20 cellular contexts compared by ENCODE assay signal in the genomic region with DNA sequence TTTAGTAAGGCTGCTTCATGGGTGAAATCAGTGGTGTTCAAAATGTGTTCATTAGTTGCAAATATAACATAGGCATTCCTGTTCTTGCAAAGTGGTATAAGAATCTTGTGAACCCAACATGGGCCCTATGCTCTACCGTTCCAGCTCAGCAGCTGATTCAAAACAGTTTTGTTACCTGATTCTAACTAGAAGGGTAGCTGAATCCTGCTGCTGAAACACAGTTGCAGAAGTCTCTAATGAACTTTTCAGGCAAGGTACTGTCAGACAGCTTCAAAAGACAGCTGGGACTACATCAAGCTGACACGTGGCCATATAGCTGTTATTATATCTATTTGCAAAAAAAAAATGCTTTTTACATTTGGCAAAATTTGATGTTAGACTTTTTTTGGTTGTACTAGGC. TPM values are rescaled to one million over a fixed set of nuclear protein-coding genes. Genes with fewer than 3 reads are reported as not detected.
DNase-seq lines count a peak whose midpoint lies in the region; ATAC-seq and TF ChIP-seq lines count a peak whose summit lies in the region.
"Had no signal": no experiment of that assay in that cellular context is flagged by ENCODE, and none has a peak within 500 bp of the region (broad histone marks: within the 10 kb centered on the region; RNA-seq: fewer than 3 reads in every experiment).

No MANE protein-coding gene starts in this region.

- H3K27ac ChIP-seq in GM23338 (ENCODE audit: low read depth) (no peak overlapping the region), esophagus squamous epithelium (no peak overlapping the region)
- H3K27ac ChIP-seq in naive thymus-derived CD4-positive, alpha-beta T cell (ENCODE audit: low read depth, low read length): no peak overlapping the region
- H3K27ac ChIP-seq: HL-60 had no signal

- H3K4me1 Mint-ChIP-seq in activated T-cell treated with anti-CD3 and anti-CD28 coated beads, Interleukin-2, amount 50 U/mL, for 72 hours (ENCODE audit: low read depth): peaks cover 71% of the 10 kb centered on the region
- H3K4me1 Mint-ChIP-seq in GM23338: peaks cover 12% of the 10 kb centered on the region; the same call in 2 of the 3 replicates
- peaks cover 75% of the 10 kb centered on the region for H3K4me1 Mint-ChIP-seq in activated CD8-positive, alpha-beta T cell treated with anti-CD3 and anti-CD28 coated beads for 36 hours (ENCODE audit: low read depth)
- peaks cover 25 to 82% (median 65%) of the 10 kb centered on the region in 7 donors for H3K4me1 Mint-ChIP-seq in naive thymus-derived CD4-positive, alpha-beta T cell
- H3K4me1 Mint-ChIP-seq in effector memory CD8-positive, alpha-beta T cell (ENCODE audit: low read depth in 2 of 2): peaks cover 25 to 45% of the 10 kb centered on the region in 2 donors

- peaks cover 1 to 3% of the 10 kb centered on the region in 2 donors for H3K9me3 Mint-ChIP-seq in activated T-cell treated with anti-CD3 and anti-CD28 coated beads, Interleukin-2, amount 50 U/mL, for 72 hours
- H3K9me3 Mint-ChIP-seq in GM23338: 0 out of 3 replicates have a peak, but pooled peaks cover 1% of the 10 kb centered on the region
- peaks cover 9% of the 10 kb centered on the region for H3K9me3 Mint-ChIP-seq in activated CD8-positive, alpha-beta T cell treated with anti-CD3 and anti-CD28 coated beads for 36 hours
- peaks cover 0 to 16% (median 5%) of the 10 kb centered on the region in 11 donors for H3K9me3 Mint-ChIP-seq in naive thymus-derived CD4-positive, alpha-beta T cell
- peaks cover 0 to 2% of the 10 kb centered on the region in 2 donors for H3K9me3 Mint-ChIP-seq in effector memory CD8-positive, alpha-beta T cell
- H3K9me3 Mint-ChIP-seq: HFFc6 had no signal

- no peaks in the 10 kb centered on the region for H3K9me2 ChIP-seq in GM23338 (ENCODE audit: insufficient read depth)

- no peaks in the 10 kb centered on the region for H3K36me3 ChIP-seq in GM23338 (ENCODE audit: insufficient read depth)
- peaks cover 0 to 5% (median 4%) of the 10 kb centered on the region in 3 experiments for H3K36me3 ChIP-seq in naive thymus-derived CD4-positive, alpha-beta T cell (ENCODE audit: control insufficient read depth in 2 of 3, insufficient read depth in 3 of 3, low read length in 3 of 3)
- no peaks in the 10 kb centered on the region for H3K36me3 ChIP-seq in esophagus squamous epithelium
- H3K36me3 ChIP-seq in MG63: no peaks in the 10 kb centered on the region

- H3K9me3 ChIP-seq in naive thymus-derived CD4-positive, alpha-beta T cell (ENCODE audit: control insufficient read depth in 2 of 3, low read length in 3 of 3): peaks cover 0 to 7% (median 0%) of the 10 kb centered on the region in 3 experiments
- H3K9me3 ChIP-seq in esophagus squamous epithelium: no peaks in the 10 kb centered on the region
- H3K9me3 ChIP-seq in MG63: no peaks in the 10 kb centered on the region; the same call in 1 of the 2 replicates

- H3F3A ChIP-seq in GM23338 (replicated peaks; ENCODE audit: low read depth): no peaks in the 10 kb centered on the region

- H3K4me3 Mint-ChIP-seq in activated T-cell treated with anti-CD3 and anti-CD28 coated beads, Interleukin-2, amount 50 U/mL, for 72 hours: peak overlapping the region; percentile 77 to 81
- H3K4me3 Mint-ChIP-seq in GM23338: no peak overlapping the region
- H3K4me3 Mint-ChIP-seq in activated CD8-positive, alpha-beta T cell treated with anti-CD3 and anti-CD28 coated beads for 36 hours: peak overlapping the region; percentile 48
- peak overlapping the region in 7 of 10 donors; percentile 29 to 73 (median 41) for H3K4me3 Mint-ChIP-seq in naive thymus-derived CD4-positive, alpha-beta T cell
- peak overlapping the region in 1 of 2 donors; percentile 56 for H3K4me3 Mint-ChIP-seq in effector memory CD8-positive, alpha-beta T cell
- H3K4me3 Mint-ChIP-seq: HFFc6 had no signal

- peaks cover 12% of the 10 kb centered on the region; the same call in 1 of the 2 replicates for H3K4me1 ChIP-seq in GM23338 (ENCODE audit: insufficient read depth)
- H3K4me1 ChIP-seq in naive thymus-derived CD4-positive, alpha-beta T cell (ENCODE audit: control insufficient read depth in 2 of 2, insufficient read depth in 2 of 2, low read length in 2 of 2): peaks cover 44 to 47% of the 10 kb centered on the region in 2 donors
- H3K4me1 ChIP-seq in esophagus squamous epithelium: no peaks in the 10 kb centered on the region

- H4K20me1 ChIP-seq in GM23338 (replicated peaks; ENCODE audit: insufficient read depth): no peaks in the 10 kb centered on the region

- CTCF ChIA-PET in activated CD8-positive, alpha-beta T cell treated with anti-CD3 and anti-CD28 coated beads for 36 hours (lab: Charles Lee): interaction anchor here (0.8 to 1.4 kb wide), 2 partner anchors 9 to 17 kb away, joined by 3 to 5 read pairs; no protein-coding TSS in a partner anchor
- CTCF ChIA-PET in naive thymus-derived CD4-positive, alpha-beta T cell (lab: Charles Lee): interaction anchor here (1.0 kb wide), 1 partner anchor 22 kb away, joined by 3 read pairs; no protein-coding TSS in a partner anchor

- H3K27me3 Mint-ChIP-seq in activated T-cell treated with anti-CD3 and anti-CD28 coated beads, Interleukin-2, amount 50 U/mL, for 72 hours (ENCODE audit: low read depth): no peaks in the 10 kb centered on the region
- no peaks in the 10 kb centered on the region for H3K27me3 Mint-ChIP-seq in GM23338 (ENCODE audit: insufficient read depth, low read depth, poor library complexity)
- no peaks in the 10 kb centered on the region for H3K27me3 Mint-ChIP-seq in activated CD8-positive, alpha-beta T cell treated with anti-CD3 and anti-CD28 coated beads for 36 hours
- no peaks in the 10 kb centered on the region for H3K27me3 Mint-ChIP-seq in naive thymus-derived CD4-positive, alpha-beta T cell
- no peaks in the 10 kb centered on the region for H3K27me3 Mint-ChIP-seq in effector memory CD8-positive, alpha-beta T cell

- POLR2A ChIA-PET in activated CD8-positive, alpha-beta T cell treated with anti-CD3 and anti-CD28 coated beads for 36 hours (lab: Charles Lee): no interaction called here
- POLR2A ChIA-PET in naive thymus-derived CD4-positive, alpha-beta T cell (lab: Charles Lee): interaction anchor here (0.5 to 1.4 kb wide), 3 partner anchors 9 to 402 kb away, joined by 3 to 4 read pairs (median 3); no protein-coding TSS in a partner anchor

- H3K4me3 ChIP-seq in GM23338 (no peak overlapping the region), esophagus squamous epithelium (no peak overlapping the region), MG63 (no peak overlapping the region)
- no peak overlapping the region for H3K4me3 ChIP-seq in naive thymus-derived CD4-positive, alpha-beta T cell (ENCODE audit: low read length)

- H3K36me3 Mint-ChIP-seq in activated T-cell treated with anti-CD3 and anti-CD28 coated beads, Interleukin-2, amount 50 U/mL, for 72 hours (ENCODE audit: insufficient read depth in 2 of 2): peaks cover 4 to 5% of the 10 kb centered on the region in 2 donors
- H3K36me3 Mint-ChIP-seq in GM23338 (ENCODE audit: low read depth): no peaks in the 10 kb centered on the region
- H3K36me3 Mint-ChIP-seq in activated CD8-positive, alpha-beta T cell treated with anti-CD3 and anti-CD28 coated beads for 36 hours (ENCODE audit: low read depth): peaks cover 40% of the 10 kb centered on the region
- peaks cover 10 to 43% (median 25%) of the 10 kb centered on the region in 5 donors for H3K36me3 Mint-ChIP-seq in naive thymus-derived CD4-positive, alpha-beta T cell
- H3K36me3 Mint-ChIP-seq in effector memory CD8-positive, alpha-beta T cell (ENCODE audit: insufficient read depth): peaks cover 15% of the 10 kb centered on the region

- H3K27ac Mint-ChIP-seq in activated T-cell treated with anti-CD3 and anti-CD28 coated beads, Interleukin-2, amount 50 U/mL, for 72 hours: no peak overlapping the region
- no peak overlapping the region for H3K27ac Mint-ChIP-seq in GM23338
- H3K27ac Mint-ChIP-seq in activated CD8-positive, alpha-beta T cell treated with anti-CD3 and anti-CD28 coated beads for 36 hours: peak overlapping the region; percentile 89
- peak overlapping the region in 7 of 9 donors; percentile 1 to 81 (median 63) for H3K27ac Mint-ChIP-seq in naive thymus-derived CD4-positive, alpha-beta T cell
- H3K27ac Mint-ChIP-seq in effector memory CD8-positive, alpha-beta T cell: peak overlapping the region in 1 of 2 donors; percentile 73
- H3K27ac Mint-ChIP-seq: HFFc6 had no signal

- TF ChIP-seq POLR2A in esophagus squamous epithelium (IDR thresholded peaks at IDR 0.05): no peak

- peak in 1 of 2 donors; percentile 17 for DNase-seq in activated T-cell treated with anti-CD3 and anti-CD28 coated beads, Interleukin-2, amount 50 U/mL, for 72 hours
- no peak for DNase-seq in activated T-cell treated with anti-CD3 and anti-CD28 coated beads, Interleukin-2, amount 50 U/mL, for 1 hour
- DNase-seq in GM23338 (ENCODE audit: low spot score): no peak
- DNase-seq in activated CD8-positive, alpha-beta T cell treated with anti-CD3 and anti-CD28 coated beads for 36 hours: no peak
- no peak for DNase-seq in naive thymus-derived CD4-positive, alpha-beta T cell
- DNase-seq in esophagus squamous epithelium (lab: John Stamatoyannopoulos, UW): no peak
- DNase-seq in MG63: no peak
- no peak for DNase-seq in effector memory CD8-positive, alpha-beta T cell
- DNase-seq: DMS79 treated with DMSO at 0.1 percent for 48 hours, GOT3, HFFc6, NCI-H1092, NCI-H1694, NCI-H2107, NCI-H446, NCI-H748 treated with DMSO at 0.1 percent for 48 hours, PC-3 had no signal

- TF ChIP-seq CTCF in GM23338 (conservative IDR thresholded peaks at IDR 0.05; ENCODE audit: low read depth in 2 of 2) (no peak), esophagus squamous epithelium (IDR thresholded peaks at IDR 0.05) (no peak)
- no peak for TF ChIP-seq CTCF in activated CD8-positive, alpha-beta T cell treated with anti-CD3 and anti-CD28 coated beads for 36 hours (IDR thresholded peaks at IDR 0.05)

- intact Hi-C loops in activated CD8-positive, alpha-beta T cell treated with anti-CD3 and anti-CD28 coated beads for 36 hours (cut with micrococcal nuclease): loop anchor here (2.0 to 10.0 kb wide), 2 partner anchors 15 to 63 kb away; no protein-coding TSS in a partner anchor
- intact Hi-C loops in naive thymus-derived CD4-positive, alpha-beta T cell (cut with micrococcal nuclease): loop anchor here (1.0 to 2.0 kb wide), 3 partner anchors 9 to 23 kb away; a partner anchor contains a TSS
- intact Hi-C loops in esophagus squamous epithelium (cut with DNase I): no loop called here

- 67 to 73% methylated on average over 2 of the region's 2 CpGs for WGBS in esophagus squamous epithelium, 2 donors

- ATAC-seq in activated T-cell treated with anti-CD3 and anti-CD28 coated beads, Interleukin-2, amount 50 U/mL, for 72 hours (replicated peaks in 1 of 2): peak; percentile 63 to 65
- no peak for ATAC-seq in GM23338
- ATAC-seq in activated CD8-positive, alpha-beta T cell treated with anti-CD3 and anti-CD28 coated beads for 36 hours: peak; percentile 15
- no peak for ATAC-seq in naive thymus-derived CD4-positive, alpha-beta T cell
- ATAC-seq in effector memory CD8-positive, alpha-beta T cell (replicated peaks): no peak
- ATAC-seq: PC-3 had no signal

- no peaks in the 10 kb centered on the region for H3K79me2 ChIP-seq in GM23338 (replicated peaks; ENCODE audit: insufficient read depth)

- H2AFZ ChIP-seq in GM23338: peak overlapping the region; percentile 28; the same call in 1 of the 2 replicates

- H3K4me2 ChIP-seq in GM23338: no peak overlapping the region

- H3K27me3 ChIP-seq in GM23338 (ENCODE audit: insufficient read depth): no peaks in the 10 kb centered on the region
- H3K27me3 ChIP-seq in naive thymus-derived CD4-positive, alpha-beta T cell (ENCODE audit: control insufficient read depth in 2 of 2, insufficient read depth in 2 of 2, low read length in 2 of 2): no peaks in the 10 kb centered on the region
- H3K27me3 ChIP-seq in esophagus squamous epithelium: no peaks in the 10 kb centered on the region
- no peaks in the 10 kb centered on the region for H3K27me3 ChIP-seq in MG63

RNA-seq across cellular contexts. Expression of a gene that starts 22.7 kb away (rescaled TPM):
- 10 to 100 TPM; 13.4 to 14.0 TPM for total RNA-seq in activated T-cell treated with anti-CD3 and anti-CD28 coated beads, Interleukin-2, amount 50 U/mL, for 72 hours
- total RNA-seq in GM23338 (2014; rRNA removed; shearing (Covaris generic)): not detected in 2 replicates
- polyA plus RNA-seq in GM23338 (2016; fragmentation: Nextera tagmentation; extraction: Ambion mirVana): not detected in 2 replicates
- total RNA-seq in activated CD8-positive, alpha-beta T cell treated with anti-CD3 and anti-CD28 coated beads for 36 hours: 10 to 100 TPM; 79.5 to 80.1 TPM
- total RNA-seq in naive thymus-derived CD4-positive, alpha-beta T cell: 10 to 100 TPM; 51.3 to 97.3 (median 54.7) TPM
- 100 to 1,000 TPM in 1 of 2 donors, 10 to 100 TPM in 1; 93.4 to 110 TPM for polyA plus RNA-seq in naive thymus-derived CD4-positive, alpha-beta T cell
- total RNA-seq in esophagus squamous epithelium: 1 to 10 TPM in 2 of 4 donors, under 1 TPM in 2; 0.79 to 5.7 (median 1.2) TPM
- total RNA-seq in MG63 (2014; rRNA removed; shearing (Covaris generic); ENCODE audit: low replicate concordance): not detected in 2 replicates
- total RNA-seq: A673, M059J, PC-3 had no signal

Comparison
In these comparisons a context has a peak if more than half of its experiments do, and no peak if none do; other contexts are left out.
1. ATAC-seq: peak in activated T-cell treated with anti-CD3 and anti-CD28 coated beads, Interleukin-2, amount 50 U/mL, for 72 hours (2 of 2) and activated CD8-positive, alpha-beta T cell treated with anti-CD3 and anti-CD28 coated beads for 36 hours (single experiment); none in GM23338 (single experiment), naive thymus-derived CD4-positive, alpha-beta T cell (single experiment) and effector memory CD8-positive, alpha-beta T cell (single experiment).
2. H3K27ac Mint-ChIP-seq: peak in activated CD8-positive, alpha-beta T cell treated with anti-CD3 and anti-CD28 coated beads for 36 hours (single experiment) and naive thymus-derived CD4-positive, alpha-beta T cell (7 of 9); none in activated T-cell treated with anti-CD3 and anti-CD28 coated beads, Interleukin-2, amount 50 U/mL, for 72 hours (single experiment) and GM23338 (single experiment).